1 cellular context compared by ENCODE assay signal in genomic region chrX:39759526-39760224, GRCh38.
A peak's percentile ranks its signal among the peaks of the same experiment; 100 is the strongest.
TF ChIP-seq lines count a peak whose summit lies in the region.

No MANE protein-coding gene starts in this region.

TF ChIP-seq in HEK293, 187 proteins besides CTCF, POLR2A, EP300 and RAD21 (continued from another document):
- no peak for TF ChIP-seq IKZF3 (tag by site-specific recombination; IDR thresholded peaks at IDR 0.05)
- no peak for TF ChIP-seq ZNF155 (tag by site-specific recombination; IDR thresholded peaks at IDR 0.05)
- TF ChIP-seq ZIC2 (tag by site-specific recombination; IDR thresholded peaks at IDR 0.05), result peak; percentile 74
- TF ChIP-seq ZSCAN23 (tag by site-specific recombination; IDR thresholded peaks at IDR 0.05), result no peak
- TF ChIP-seq ZNF654 (tag by site-specific recombination; IDR thresholded peaks at IDR 0.05; ENCODE audit: low read depth), result no peak
- TF ChIP-seq ZNF223 (tag by site-specific recombination; IDR thresholded peaks at IDR 0.05), result no peak
- no peak for TF ChIP-seq ZFP41 (tag by site-specific recombination; IDR thresholded peaks at IDR 0.05; ENCODE audit: borderline replicate concordance)
- no peak for TF ChIP-seq FEZF1 (tag by site-specific recombination; IDR thresholded peaks at IDR 0.05)
- TF ChIP-seq ZNF398 (tag by site-specific recombination; IDR thresholded peaks at IDR 0.05), result peak; percentile 15; the same call in 1 of the 2 replicates
- no peak for TF ChIP-seq PRDM10 (tag by site-specific recombination; IDR thresholded peaks at IDR 0.05)
- TF ChIP-seq ZBTB8A (tag by site-specific recombination; IDR thresholded peaks at IDR 0.05), result 0 out of 2 replicates have a peak, but pooled peaks have one; percentile 11
